Comparison of ENCODE assay signal across 15 cellular contexts in genomic region chr3:99313481-99313880, GRCh38.
"Had no signal": no experiment of that assay in that cellular context is flagged by ENCODE, and none has a peak within 500 bp of the region (broad histone marks: within the 10 kb centered on the region; RNA-seq: fewer than 3 reads in every experiment).

No MANE protein-coding gene starts in this region.

- DNase-seq: activated CD4-positive, alpha-beta T cell treated with anti-CD3 and anti-CD28 coated beads, Interleukin-2, amount 50 U/mL, for 4 hours; activated CD8-positive, alpha-beta memory T cell treated with anti-CD3 and anti-CD28 coated beads, Interleukin-2, amount 10 ng/mL, durations not matched to agents 7 days and 5 days; activated effector memory CD4-positive, alpha-beta T cell treated with anti-CD3 and anti-CD28 coated beads, Interleukin-2, amount 50 U/mL, for 16 hours; activated naive CD8-positive, alpha-beta T cell treated with anti-CD3 and anti-CD28 coated beads for 36 hours; activated T-cell treated with anti-CD3 and anti-CD28 coated beads, Interleukin-2, amount 50 U/mL, for 24 hours; anterior cingulate cortex; dorsolateral prefrontal cortex; natural killer cell; right lobe of liver; SJCRH30; stimulated activated naive CD4-positive, alpha-beta T cell treated with Interleukin-2 at 50 U/mL for 16 hours had no signal

- ATAC-seq: activated CD4-positive, CD25-positive, alpha-beta regulatory T cell treated with anti-CD3 and anti-CD28 coated beads, Interleukin-2, amount 50 U/mL, for 24 hours; activated CD8-positive, alpha-beta memory T cell treated with anti-CD3 and anti-CD28 coated beads, Interleukin-2, amount 10 ng/mL, durations not matched to agents 7 days and 5 days; left lobe of liver; natural killer cell; right lobe of liver had no signal

- H3K36me3 ChIP-seq: esophagus muscularis mucosa, right lobe of liver, SJCRH30, suprapubic skin had no signal

- H3K9me3 ChIP-seq: right lobe of liver, SJCRH30 had no signal

- H3K4me3 ChIP-seq: dorsolateral prefrontal cortex, esophagus muscularis mucosa, right lobe of liver, SJCRH30, suprapubic skin had no signal

- H3K27ac ChIP-seq: dorsolateral prefrontal cortex, esophagus muscularis mucosa, right lobe of liver, SJCRH30, suprapubic skin had no signal

- H3K27me3 ChIP-seq: dorsolateral prefrontal cortex, esophagus muscularis mucosa, right lobe of liver, SJCRH30, suprapubic skin had no signal

- H3K4me1 ChIP-seq: right lobe of liver, SJCRH30, suprapubic skin had no signal
